Comparison of ENCODE assay signal across 8 cellular contexts in genomic region chr22:50267591-50268390, GRCh38.
A peak's percentile ranks its signal among the peaks of the same experiment; 100 is the strongest.
DNase-seq lines count a peak whose midpoint lies in the region; ATAC-seq, FAIRE-seq and TF ChIP-seq lines count a peak whose summit lies in the region.

No MANE protein-coding gene starts in this region.

- ATAC-seq in GM19035 (IDR thresholded peaks at IDR 0.05; ENCODE audit: unreplicated experiment): no peak

- DNase-seq in activated CD4-positive, alpha-beta T cell treated with anti-CD3 and anti-CD28 coated beads, Interleukin-2, amount 50 U/mL, for 4 hours: peak; percentile 50 to 55
- DNase-seq in epidermal melanocyte (ENCODE audit: insufficient read length, low spot score): peak; percentile 87
- DNase-seq in nucleus accumbens (lab: John Stamatoyannopoulos, UW): peak in 32 of 56 donors; percentile 13 to 84 (median 49)
- DNase-seq in NOMO-1 treated with DMSO at 0.1 percent for 48 hours (lab: John Stamatoyannopoulos, UW; ENCODE audit: unreplicated experiment): no peak
- DNase-seq in HCEC 1CT: no peak
- DNase-seq in GM19239 (ENCODE audit: insufficient read length, low spot score): no peak

- TF ChIP-seq CTCF in GM12872 (IDR thresholded peaks at IDR 0.05; ENCODE audit: insufficient read depth, low read depth, low read length): peak; percentile 32; the same call in 2 of the 3 replicates

- no peak for FAIRE-seq in GM19239 (lab: Jason Lieb, UNC)

Comparison
In these comparisons a context has a peak if more than half of its experiments do, and no peak if none do; other contexts are left out.
1. DNase-seq: peak in activated CD4-positive, alpha-beta T cell treated with anti-CD3 and anti-CD28 coated beads, Interleukin-2, amount 50 U/mL, for 4 hours (2 of 2), epidermal melanocyte (single experiment) and nucleus accumbens (32 of 56); none in NOMO-1 treated with DMSO at 0.1 percent for 48 hours (single experiment), HCEC 1CT (single experiment) and GM19239 (single experiment).